24 cellular contexts compared by ENCODE assay signal in genomic region chr5:139742173-139742903, GRCh38. TPM values are rescaled to one million over a fixed set of nuclear protein-coding genes. Genes with fewer than 3 reads are reported as not detected.
A peak's percentile ranks its signal among the peaks of the same experiment; 100 is the strongest.
DNase-seq lines count a peak whose midpoint lies in the region; ATAC-seq, FAIRE-seq and TF ChIP-seq lines count a peak whose summit lies in the region.
"Had no signal": no experiment of that assay in that cellular context is flagged by ENCODE, and none has a peak within 500 bp of the region (broad histone marks: within the 10 kb centered on the region; RNA-seq: fewer than 3 reads in every experiment).

No MANE protein-coding gene starts in this region.

- no peak overlapping the region for H3K4me2 ChIP-seq in GM12878 (ENCODE audit: control insufficient read depth, insufficient read depth)
- H3K4me2 ChIP-seq in mesenchymal stem cell (ENCODE audit: low read length, poor library complexity, severe bottlenecking) = no peak overlapping the region

- FAIRE-seq in GM12878 (lab: Jason Lieb, UNC) (no peak), RCC 7860 (lab: Jason Lieb, UNC) (no peak)
- FAIRE-seq: endothelial cell of umbilical vein, G401.6 had no signal

- DNase-seq in H7 (peak; percentile 74), GM12878 (ENCODE audit: low read depth, low spot score) (no peak), mesenchymal stem cell (no peak), substantia nigra (lab: John Stamatoyannopoulos, UW) (no peak), SK-N-DZ (ENCODE audit: low spot score) (no peak), RCC 7860 (ENCODE audit: low spot score) (no peak)
- DNase-seq: activated CD4-positive, CD25-positive, alpha-beta regulatory T cell treated with anti-CD3 and anti-CD28 coated beads, Interleukin-2, amount 50 U/mL, for 72 hours; activated CD8-positive, alpha-beta T cell treated with anti-CD3 and anti-CD28 coated beads, Interleukin-2, amount 10 ng/mL, durations not matched to agents 7 days and 5 days; activated T-cell treated with anti-CD3 and anti-CD28 coated beads, Interleukin-2, amount 50 U/mL, for 1 hour; CD4-positive, CD25-positive, alpha-beta regulatory T cell; HFFc6; Kasumi-1; NCI-H1048; NCI-H1930; NCI-H345; NCI-H774; spleen; stimulated activated CD4-positive, alpha-beta T cell treated with anti-CD3 and anti-CD28 coated beads, Interleukin-4, amount 100 ng/mL, for 1 hour; stimulated activated naive CD8-positive, alpha-beta T cell treated with anti-CD3 and anti-CD28 coated beads, Interleukin-15, amount 100 ng/mL, for 72 hours had no signal

- 67% methylated on average over 14 of the region's 14 CpGs for WGBS in GM12878 (ENCODE audit: insufficient coverage, insufficient replicate concordance, low lambda C conversion rate, missing lambda C conversion rate)
- 90% methylated on average over 14 of the region's 14 CpGs for WGBS in mesenchymal stem cell

- H2AFZ ChIP-seq in GM12878 (ENCODE audit: control insufficient read depth, low read depth, low read length) (no peak overlapping the region), mesenchymal stem cell (ENCODE audit: low read depth, low read length) (no peak overlapping the region)

- TF ChIP-seq RAD21 in GM12878 (IDR thresholded peaks at IDR 0.05; ENCODE audit: insufficient read depth, low read depth, low read length) = no peak

- no peak for TF ChIP-seq POLR2A in GM12878 (IDR thresholded peaks at IDR 0.05; ENCODE audit: low read depth, low read length)

- no peaks in the 10 kb centered on the region for H4K20me1 ChIP-seq in GM12878 (ENCODE audit: control insufficient read depth, insufficient read depth)

- no peak for TF ChIP-seq CTCF in GM12878 (IDR thresholded peaks at IDR 0.05 in 2 of 3, conservative IDR thresholded peaks at IDR 0.05 in 1 of 3; ENCODE audit: control insufficient read depth in 2 of 3, extremely low read depth in 1 of 3, insufficient read depth in 1 of 3, low read depth in 3 of 3, low read length in 3 of 3)

- H3K9me3 ChIP-seq in GM12878 (replicated peaks; ENCODE audit: control insufficient read depth, insufficient read depth, low read length) = no peaks in the 10 kb centered on the region
- no peaks in the 10 kb centered on the region for H3K9me3 ChIP-seq in mesenchymal stem cell (ENCODE audit: control insufficient read depth, low read length)
- H3K9me3 ChIP-seq: neutrophil, spleen had no signal

- no peak overlapping the region for H2BK5ac ChIP-seq in mesenchymal stem cell (ENCODE audit: low read depth, low read length, poor library complexity, severe bottlenecking)

- H3K36me3 ChIP-seq in H7 (replicated peaks; ENCODE audit: control insufficient read depth, insufficient read depth, low read length) (no peaks in the 10 kb centered on the region), GM12878 (ENCODE audit: control insufficient read depth in 2 of 2, insufficient read depth in 2 of 2, low read length in 1 of 2) (no peaks in the 10 kb centered on the region), mesenchymal stem cell (ENCODE audit: control insufficient read depth in 1 of 2, insufficient read depth in 2 of 2, low read depth in 1 of 2, low read length in 2 of 2) (no peaks in the 10 kb centered on the region)
- H3K36me3 ChIP-seq: neutrophil, spleen had no signal

- CTCF ChIA-PET in GM12878 (lab: Yijun Ruan, JAX) = interaction anchor here (0.6 to 2.2 kb wide), 7 partner anchors 11 to 176 kb away, joined by 3 to 5 read pairs (median 3); no protein-coding TSS in a partner anchor

- no peak for TF ChIP-seq EP300 in GM12878 (IDR thresholded peaks at IDR 0.05; ENCODE audit: borderline replicate concordance in 1 of 2, control insufficient read depth in 1 of 2, low read depth in 2 of 2, low read length in 2 of 2)

- H2BK15ac ChIP-seq in mesenchymal stem cell (ENCODE audit: low read depth, poor library complexity, severe bottlenecking) = no peak overlapping the region

- in situ Hi-C loops in GM12878 (cut with MboI) = no loop called here

- RAD21 ChIA-PET in GM12878 (lab: Charles Lee; ENCODE audit: unreplicated experiment) = interaction anchor here (0.8 to 1.6 kb wide), 7 partner anchors 12 to 108 kb away, joined by 3 to 5 read pairs (median 4); no protein-coding TSS in a partner anchor

- H3K79me2 ChIP-seq in GM12878 (ENCODE audit: control insufficient read depth, insufficient read depth, low read length) = no peaks in the 10 kb centered on the region

- H3K23ac ChIP-seq in mesenchymal stem cell (ENCODE audit: low read length in 2 of 2) = no peak overlapping the region

- peak overlapping the region; percentile 37 for H2AK5ac ChIP-seq in mesenchymal stem cell (ENCODE audit: low read length, severe bottlenecking)

- no peaks in the 10 kb centered on the region for H3K79me1 ChIP-seq in mesenchymal stem cell (replicated peaks; ENCODE audit: low read length, poor library complexity, severe bottlenecking)

- H3K4me3 ChIP-seq in H7 (ENCODE audit: insufficient read depth, low read depth, low read length) (no peak overlapping the region), GM12878 (no peak overlapping the region), mesenchymal stem cell (ENCODE audit: insufficient read depth in 1 of 2, low read depth in 1 of 2, low read length in 2 of 2) (no peak overlapping the region)
- H3K4me3 ChIP-seq: spleen had no signal

- H3K4me1 ChIP-seq in GM12878 (ENCODE audit: control insufficient read depth, insufficient read depth, low read length) (peaks cover 45% of the 10 kb centered on the region), mesenchymal stem cell (ENCODE audit: control insufficient read depth, insufficient read depth, low read depth, low read length) (peaks cover 74% of the 10 kb centered on the region)

- no peak for ATAC-seq in GM12878
- no peak for ATAC-seq in HG03432 (IDR thresholded peaks at IDR 0.05; ENCODE audit: unreplicated experiment)
- ATAC-seq: activated CD8-positive, alpha-beta T cell treated with anti-CD3 and anti-CD28 coated beads, Interleukin-2, amount 10 ng/mL, durations not matched to agents 7 days and 5 days; stimulated activated naive CD8-positive, alpha-beta T cell treated with anti-CD3 and anti-CD28 coated beads, Interleukin-15, amount 100 ng/mL, for 72 hours had no signal

- intact Hi-C loops in GM12878 (cut with micrococcal nuclease; ENCODE audit: unreplicated experiment) = no loop called here

- SMC1A ChIA-PET in GM12878 (lab: Charles Lee; ENCODE audit: uncharacterized antibody, unreplicated experiment) = interaction anchor here (0.9 to 6.6 kb wide), 4 partner anchors 10 to 106 kb away, joined by 3 to 50 read pairs (median 7); no protein-coding TSS in a partner anchor

- H3K14ac ChIP-seq in mesenchymal stem cell (ENCODE audit: low read length in 2 of 2) = no peak overlapping the region

- H3K9ac ChIP-seq in GM12878 (ENCODE audit: control insufficient read depth, insufficient read depth, low read length) (no peak overlapping the region), mesenchymal stem cell (ENCODE audit: low read length) (no peak overlapping the region)

- H4K8ac ChIP-seq in mesenchymal stem cell (ENCODE audit: low read length) = no peak overlapping the region

- no TSS peak for BruUV-seq in GM12878 (replicated peaks; lab: Mats Ljungman, UMichigan)

- no peak overlapping the region for H2BK12ac ChIP-seq in mesenchymal stem cell (ENCODE audit: low read length in 2 of 2)

- no peak overlapping the region for H3K27ac ChIP-seq in GM12878 (ENCODE audit: control insufficient read depth, insufficient read depth)
- H3K27ac ChIP-seq in mesenchymal stem cell (ENCODE audit: low read length, poor library complexity, severe bottlenecking) = no peak overlapping the region
- peak overlapping the region; percentile 76 for H3K27ac ChIP-seq in substantia nigra (ENCODE audit: low read depth, low read length, poor library complexity, severe bottlenecking)
- H3K27ac ChIP-seq: neutrophil, spleen had no signal

- H3K18ac ChIP-seq in mesenchymal stem cell (ENCODE audit: low read depth in 1 of 2, low read length in 2 of 2) = no peak overlapping the region

- no peak overlapping the region for H2BK120ac ChIP-seq in mesenchymal stem cell (ENCODE audit: low read depth, low read length)

- H3K4ac ChIP-seq in mesenchymal stem cell (ENCODE audit: low read depth in 1 of 2, low read length in 2 of 2) = no peak overlapping the region

- H4K91ac ChIP-seq in mesenchymal stem cell (ENCODE audit: low read length) = no peak overlapping the region

- H3K27me3 ChIP-seq in H7 (ENCODE audit: control insufficient read depth, insufficient read depth, low read length) (peaks cover 10% of the 10 kb centered on the region), GM12878 (replicated peaks in 1 of 2; ENCODE audit: control insufficient read depth in 2 of 2, insufficient read depth in 2 of 2, low read length in 1 of 2) (peaks cover 0 to 4% of the 10 kb centered on the region in 2 experiments; a peak in 2 of 4 replicates), mesenchymal stem cell (ENCODE audit: control insufficient read depth in 1 of 2, insufficient read depth in 1 of 2, low read length in 2 of 2) (no peaks in the 10 kb centered on the region)

- POLR2A ChIA-PET in GM12878 (lab: Charles Lee) = interaction anchor here (0.6 to 0.9 kb wide), 2 partner anchors 108 to 299 kb away, joined by 4 to 5 read pairs; no protein-coding TSS in a partner anchor

RNA-seq across cellular contexts. Expression of gene PSD2, which starts 53.3 kb away (rescaled TPM):
- 0.10 and 0.33 TPM in 2 replicates for total RNA-seq in H7 (2014; rRNA removed; shearing (Covaris generic))
- total RNA-seq in GM12878 (2013; cell fraction: nucleolus; rRNA removed) = 0.12 and 0.23 TPM in 2 replicates
- total RNA-seq in GM12878 (2014; rRNA removed) = 0.11 TPM in 1 of 2 replicates, not detected in the other
- not detected in 2 replicates for total RNA-seq in GM12878 (2014; rRNA removed; fragmentation: Illumina TruSeq; extraction: Trizol)
- not detected in 2 replicates for total RNA-seq in GM12878 (2021)
- polyA plus RNA-seq in GM12878 (2011; ENCODE audit: low read depth) = 0.05 TPM
- polyA plus RNA-seq in GM12878 (2011; rRNA removed) = 0.04 and 0.07 TPM in 2 replicates
- 0.04 and 0.07 TPM in 2 replicates for polyA plus RNA-seq in GM12878 (2011; cell fraction: cytosol; rRNA removed)
- 0.28 and 0.40 TPM in 2 replicates for polyA plus RNA-seq in GM12878 (2011; cell fraction: nucleus; rRNA removed)
- polyA plus RNA-seq in GM12878 (2012) = 0.04 and 0.15 TPM in 2 replicates
- polyA plus RNA-seq in GM12878 (2014; fragmentation: Illumina TruSeq; extraction: Trizol) = 0.03 and 0.05 TPM in 2 replicates
- polyA plus RNA-seq in GM12878 (2014; fragmentation: Nextera tagmentation; extraction: Ambion mirVana) = under 1 TPM in 1 of 2 experiments, not detected in 1; 0.02 TPM
- 0.03 TPM in 1 of 2 replicates, not detected in the other for polyA plus RNA-seq in GM12878 (2014; rRNA removed)
- under 1 TPM in 1 of 2 experiments, not detected in 1; 0.14 TPM for polyA plus RNA-seq in GM12878 (2016; fragmentation: Nextera tagmentation; extraction: Ambion mirVana)
- 0.10 TPM in 1 of 2 replicates, not detected in the other for polyA minus RNA-seq in GM12878 (2011; rRNA and poly(A)+ RNA removed)
- not detected in 2 replicates for polyA minus RNA-seq in GM12878 (2011; cell fraction: cytosol; rRNA and poly(A)+ RNA removed)
- polyA minus RNA-seq in GM12878 (2011; cell fraction: nucleus; rRNA and poly(A)+ RNA removed) = not detected in 2 replicates
- polyA plus RNA-seq in mesenchymal stem cell (2013, experiment 1 of 2) = 0.07 TPM
- 0.08 TPM for polyA plus RNA-seq in mesenchymal stem cell (2013, experiment 2 of 2)
- 0.07 TPM in 1 of 2 replicates, not detected in the other for polyA plus RNA-seq in SK-N-DZ (2014; cell fraction: cytosol; rRNA removed)
- 0.06 and 1.4 TPM in 2 replicates for polyA plus RNA-seq in SK-N-DZ (2014; cell fraction: nucleus; rRNA removed)
- total RNA-seq: activated CD8-positive, alpha-beta T cell treated with anti-CD3 and anti-CD28 coated beads, Interleukin-2, amount 10 ng/mL, durations not matched to agents 7 days and 5 days; CD4-positive, CD25-positive, alpha-beta regulatory T cell; endothelial cell of umbilical vein had no signal
- polyA plus RNA-seq: CD4-positive, CD25-positive, alpha-beta regulatory T cell; endothelial cell of umbilical vein; liver had no signal
